Comparison of ENCODE assay signal across 18 cellular contexts in the genomic region with DNA sequence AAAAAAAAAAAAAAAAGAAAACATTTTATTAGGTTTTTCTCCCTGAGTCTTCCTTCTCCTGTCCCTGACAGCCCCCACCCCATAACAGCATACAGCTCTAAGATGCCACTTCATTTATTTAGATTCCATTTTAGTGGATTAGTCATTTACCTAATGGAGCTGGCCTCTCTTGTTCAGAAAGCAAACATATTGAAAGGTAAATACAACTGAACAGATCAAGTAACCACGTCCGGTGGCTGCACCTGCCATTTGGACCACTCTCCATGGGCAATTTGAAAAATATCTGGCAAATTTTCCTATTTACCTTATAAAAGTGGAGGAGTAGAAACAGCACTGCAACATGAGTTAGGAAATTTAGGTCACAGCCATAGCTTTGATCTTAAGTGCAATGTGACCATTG.
DNase-seq lines count a peak whose midpoint lies in the region; TF ChIP-seq lines count a peak whose summit lies in the region.
"Had no signal": no experiment of that assay in that cellular context is flagged by ENCODE, and none has a peak within 500 bp of the region (broad histone marks: within the 10 kb centered on the region; RNA-seq: fewer than 3 reads in every experiment).

No MANE protein-coding gene starts in this region.

- TF ChIP-seq POLR2A in stomach (IDR thresholded peaks at IDR 0.05) (no peak), esophagus squamous epithelium (IDR thresholded peaks at IDR 0.05) (no peak)

- intact Hi-C loops in stomach (cut with DNase I; ENCODE audit: low total_unique reads) (no loop called here), esophagus squamous epithelium (cut with DNase I) (no loop called here)

- in situ Hi-C loops in KBM-7 (cut with MboI; ENCODE audit: low pct_unique_long_range_greater_than_20kb, low sequenced_read_pairs): no loop called here

- H3K27me3 ChIP-seq in stomach: no peaks in the 10 kb centered on the region
- H3K27me3 ChIP-seq in esophagus squamous epithelium: no peaks in the 10 kb centered on the region
- H3K27me3 ChIP-seq: foreskin keratinocyte, tibial nerve had no signal

- no peak for TF ChIP-seq CTCF in stomach (IDR thresholded peaks at IDR 0.05)
- no peak for TF ChIP-seq CTCF in esophagus squamous epithelium (IDR thresholded peaks at IDR 0.05)

- peak; percentile 96 for DNase-seq in NCI-H1105 (lab: John Stamatoyannopoulos, UW)
- DNase-seq in NCI-H2081 (lab: John Stamatoyannopoulos, UW): peak; percentile 90 to 99
- peak; percentile 98 for DNase-seq in NCI-H748 treated with DMSO at 0.1 percent for 48 hours (lab: John Stamatoyannopoulos, UW)
- DNase-seq in stomach: peak; percentile 42
- no peak for DNase-seq in KBM-7
- no peak for DNase-seq in esophagus squamous epithelium (lab: John Stamatoyannopoulos, UW)
- DNase-seq in glomerular visceral epithelial cell (ENCODE audit: extremely low spot score): no peak
- DNase-seq: activated CD4-positive, alpha-beta T cell treated with anti-CD3 and anti-CD28 coated beads for 1 hour; activated naive CD4-positive, alpha-beta T cell treated with anti-CD3 and anti-CD28 coated beads, Interleukin-2, amount 50 U/mL, for 16 hours; aorta; caudate nucleus; CD4-positive, alpha-beta memory T cell; foreskin keratinocyte; NCI-H446; nucleus accumbens; retina; stimulated activated CD4-positive, alpha-beta T cell treated with anti-CD3 and anti-CD28 coated beads, Interleukin-4, amount 100 ng/mL, for 1 hour had no signal

- no peaks in the 10 kb centered on the region for H3K36me3 ChIP-seq in stomach
- H3K36me3 ChIP-seq in esophagus squamous epithelium: no peaks in the 10 kb centered on the region
- H3K36me3 ChIP-seq: tibial nerve had no signal

- no peaks in the 10 kb centered on the region for H3K9me3 ChIP-seq in stomach
- H3K9me3 ChIP-seq in esophagus squamous epithelium: no peaks in the 10 kb centered on the region
- H3K9me3 ChIP-seq: tibial nerve had no signal

- no peak for TF ChIP-seq EP300 in stomach (IDR thresholded peaks at IDR 0.05)

- no peak overlapping the region for H3K27ac ChIP-seq in stomach
- no peak overlapping the region for H3K27ac ChIP-seq in esophagus squamous epithelium
- H3K27ac ChIP-seq: foreskin keratinocyte, tibial nerve had no signal

- WGBS in stomach, 5 donors: 28 to 64% (median 36%) methylated on average over 2 of the region's 2 CpGs
- WGBS in esophagus squamous epithelium, 2 donors: 53 to 70% methylated on average over 2 of the region's 2 CpGs

- H3K4me1 ChIP-seq in stomach: no peaks in the 10 kb centered on the region
- no peaks in the 10 kb centered on the region for H3K4me1 ChIP-seq in esophagus squamous epithelium
- H3K4me1 ChIP-seq: foreskin keratinocyte, tibial nerve had no signal

- H3K4me3 ChIP-seq in stomach: no peak overlapping the region
- no peak overlapping the region for H3K4me3 ChIP-seq in esophagus squamous epithelium
- H3K4me3 ChIP-seq: tibial nerve had no signal

Comparison
In these comparisons a context has a peak if more than half of its experiments do, and no peak if none do; other contexts are left out.
1. DNase-seq: peak in NCI-H1105 (single experiment), NCI-H2081 (2 of 2), NCI-H748 treated with DMSO at 0.1 percent for 48 hours (single experiment) and stomach (single experiment); none in KBM-7 (single experiment), esophagus squamous epithelium (single experiment) and glomerular visceral epithelial cell (single experiment).